In the genomic region with DNA sequence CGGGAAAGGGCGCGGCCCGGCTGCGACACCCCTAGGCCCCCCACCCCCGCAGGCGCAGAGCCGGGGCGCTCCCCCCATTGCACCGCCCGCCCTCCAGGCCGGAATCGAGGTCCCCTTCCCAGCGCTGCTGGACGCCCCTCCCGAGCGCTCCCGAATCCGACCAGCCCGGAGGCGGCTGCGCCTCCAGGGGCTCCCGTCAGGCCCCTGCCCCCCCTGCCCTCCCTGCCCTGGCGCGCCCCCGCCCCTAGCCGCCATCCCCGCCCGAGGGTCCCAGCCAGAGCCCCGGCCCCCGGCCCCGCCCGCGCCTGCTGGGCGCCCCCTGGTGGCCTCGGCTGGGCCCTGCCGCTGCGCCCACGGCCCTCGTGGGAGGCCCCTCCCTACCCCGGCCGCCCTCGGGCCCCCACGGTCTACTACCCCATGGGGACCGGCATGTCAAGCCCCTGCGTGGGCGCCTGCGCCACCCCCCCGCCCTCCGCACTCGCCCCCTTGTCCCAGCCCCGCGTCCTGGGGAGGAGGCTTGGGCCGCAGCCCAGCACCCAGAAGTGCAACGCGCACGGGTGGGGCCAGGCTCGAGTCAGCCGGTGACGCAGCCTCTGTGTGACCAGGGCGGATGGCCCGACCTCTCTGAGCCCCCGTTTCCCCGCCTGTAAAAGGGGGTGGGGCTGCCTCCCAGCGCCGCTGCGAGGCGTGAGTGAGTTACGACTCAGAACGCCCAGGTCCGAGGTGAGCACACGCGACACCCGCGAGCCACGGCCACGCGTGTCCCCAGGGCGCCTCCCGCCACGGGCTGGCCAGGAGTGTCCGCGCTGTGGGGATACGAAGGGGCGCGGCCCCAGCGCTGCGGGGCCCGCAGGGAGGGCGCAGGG, we compare ENCODE assay signal across 8 cellular contexts.
DNase-seq lines count a peak whose midpoint lies in the region; ATAC-seq and TF ChIP-seq lines count a peak whose summit lies in the region.

No MANE protein-coding gene starts in this region.

- ATAC-seq in naive thymus-derived CD4-positive, alpha-beta T cell = peak; percentile 45
- no peak for ATAC-seq in GM19463 (IDR thresholded peaks at IDR 0.05; ENCODE audit: unreplicated experiment)

- H2AFZ ChIP-seq in OCI-LY7 (ENCODE audit: low read length) = peak overlapping the region; percentile 89; the same call in 1 of the 2 replicates

- peak overlapping the region; percentile 75 for H3K4me3 ChIP-seq in OCI-LY7 (ENCODE audit: low read depth, low read length, poor library complexity, severe bottlenecking)
- H3K4me3 ChIP-seq in esophagus muscularis mucosa = peak overlapping the region; percentile 61 to 75 (median 64)
- H3K4me3 ChIP-seq in naive thymus-derived CD4-positive, alpha-beta T cell (ENCODE audit: low read length) = peak overlapping the region; percentile 70

- H3K27ac ChIP-seq in OCI-LY7 (ENCODE audit: low read depth, low read length, poor library complexity, severe bottlenecking) (peak overlapping the region; percentile 52), esophagus muscularis mucosa (replicated peaks in 1 of 4) (peak overlapping the region; percentile 70 to 88 (median 82))
- peak overlapping the region; percentile 73 for H3K27ac ChIP-seq in naive thymus-derived CD4-positive, alpha-beta T cell (ENCODE audit: low read depth, low read length)

- peaks cover 0 to 14% (median 10%) of the 10 kb centered on the region in 7 donors for H3K4me1 Mint-ChIP-seq in naive thymus-derived CD4-positive, alpha-beta T cell

- H4K20me1 ChIP-seq in OCI-LY7 (ENCODE audit: insufficient read depth, low read length) = no peaks in the 10 kb centered on the region

- peaks cover 4% of the 10 kb centered on the region for H3K4me1 ChIP-seq in OCI-LY7 (ENCODE audit: insufficient read depth, low read length, poor library complexity, severe bottlenecking)
- H3K4me1 ChIP-seq in esophagus muscularis mucosa = peaks cover 12 to 33% (median 27%) of the 10 kb centered on the region in 4 donors
- peaks cover 0 to 5% of the 10 kb centered on the region in 2 donors for H3K4me1 ChIP-seq in naive thymus-derived CD4-positive, alpha-beta T cell (ENCODE audit: control insufficient read depth in 2 of 2, insufficient read depth in 2 of 2, low read length in 2 of 2)

- DNase-seq in NCI-H748 (lab: John Stamatoyannopoulos, UW; ENCODE audit: unreplicated experiment) = peak; percentile 20
- DNase-seq in NCI-H748 treated with DMSO at 0.1 percent for 48 hours (lab: John Stamatoyannopoulos, UW) = no peak
- DNase-seq in OCI-LY7 (ENCODE audit: low spot score) = peak; percentile 56
- DNase-seq in activated T-cell treated with anti-CD3 and anti-CD28 coated beads for 48 hours (ENCODE audit: low read depth) = peak; percentile 73
- no peak for DNase-seq in esophagus muscularis mucosa (ENCODE audit: extremely low spot score)
- peak; percentile 51 to 80 (median 68) for DNase-seq in naive thymus-derived CD4-positive, alpha-beta T cell
- DNase-seq in stimulated activated naive CD4-positive, alpha-beta T cell treated with Interleukin-2 at 50 U/mL for 16 hours (lab: John Stamatoyannopoulos, UW) = peak; percentile 77

- no peaks in the 10 kb centered on the region for H3K27me3 Mint-ChIP-seq in naive thymus-derived CD4-positive, alpha-beta T cell

- no TSS peak for BruUV-seq in OCI-LY7 (replicated peaks; lab: Mats Ljungman, UMichigan)

- peak overlapping the region; percentile 73 to 87 (median 80) for H3K4me3 Mint-ChIP-seq in naive thymus-derived CD4-positive, alpha-beta T cell

- no peaks in the 10 kb centered on the region for H3K79me2 ChIP-seq in OCI-LY7 (ENCODE audit: insufficient read depth, low read depth, low read length)

- TF ChIP-seq CTCF in OCI-LY7 (conservative IDR thresholded peaks at IDR 0.05; ENCODE audit: low read length) (peak; percentile 71), esophagus muscularis mucosa (IDR thresholded peaks at IDR 0.05) (peak; percentile 50 to 86 (median 76))

- peak overlapping the region; percentile 92 for H3K4me2 ChIP-seq in OCI-LY7 (ENCODE audit: low read length)

- CTCF ChIA-PET in OCI-LY7 (lab: Charles Lee; ENCODE audit: unreplicated experiment) = no interaction called here
- CTCF ChIA-PET in naive thymus-derived CD4-positive, alpha-beta T cell (lab: Charles Lee) = interaction anchor here (1.2 kb wide), 1 partner anchor 26 kb away, joined by 6 read pairs; no protein-coding TSS in a partner anchor

- peaks cover 0 to 3% (median 0%) of the 10 kb centered on the region in 11 donors for H3K9me3 Mint-ChIP-seq in naive thymus-derived CD4-positive, alpha-beta T cell

- no peaks in the 10 kb centered on the region for H3K9me2 ChIP-seq in OCI-LY7 (ENCODE audit: insufficient read depth, low read length)

- WGBS in esophagus muscularis mucosa = under 1% methylated on average over 38 of the region's 90 CpGs

- intact Hi-C loops in OCI-LY7 (cut with micrococcal nuclease; ENCODE audit: unreplicated experiment) (no loop called here), esophagus muscularis mucosa (cut with DNase I) (no loop called here)
- intact Hi-C loops in naive thymus-derived CD4-positive, alpha-beta T cell (cut with micrococcal nuclease) = loop anchor here (1.0 kb wide), 4 partner anchors 26 to 569 kb away; partner anchors contain the start of gene MAEA (in 1 of the 2)

- no peaks in the 10 kb centered on the region for H3K36me3 Mint-ChIP-seq in naive thymus-derived CD4-positive, alpha-beta T cell

- POLR2A ChIA-PET in OCI-LY7 (lab: Charles Lee) = no interaction called here
- POLR2A ChIA-PET in naive thymus-derived CD4-positive, alpha-beta T cell (lab: Charles Lee) = interaction anchor here (0.6 to 1.4 kb wide), 8 partner anchors 8 to 330 kb away, joined by 3 to 22 read pairs (median 3); partner anchors contain the start of genes CTBP1, TACC3, TMEM129 and UVSSA

- no peaks in the 10 kb centered on the region for H3K36me3 ChIP-seq in OCI-LY7 (ENCODE audit: insufficient read depth, low read length)
- no peaks in the 10 kb centered on the region for H3K36me3 ChIP-seq in esophagus muscularis mucosa
- peaks cover 0 to 4% (median 0%) of the 10 kb centered on the region in 3 experiments for H3K36me3 ChIP-seq in naive thymus-derived CD4-positive, alpha-beta T cell (ENCODE audit: control insufficient read depth in 2 of 3, insufficient read depth in 3 of 3, low read length in 3 of 3)

- peaks cover 0 to 48% (median 0%) of the 10 kb centered on the region in 4 donors for H3K27me3 ChIP-seq in esophagus muscularis mucosa
- no peaks in the 10 kb centered on the region for H3K27me3 ChIP-seq in naive thymus-derived CD4-positive, alpha-beta T cell (ENCODE audit: control insufficient read depth in 2 of 2, insufficient read depth in 2 of 2, low read length in 2 of 2)

- H3K9me3 ChIP-seq in OCI-LY7 (ENCODE audit: low read length) (no peaks in the 10 kb centered on the region), esophagus muscularis mucosa (no peaks in the 10 kb centered on the region)
- H3K9me3 ChIP-seq in naive thymus-derived CD4-positive, alpha-beta T cell (ENCODE audit: control insufficient read depth in 2 of 3, low read length in 3 of 3) = no peaks in the 10 kb centered on the region

- TF ChIP-seq POLR2A in esophagus muscularis mucosa (IDR thresholded peaks at IDR 0.05; ENCODE audit: low read depth) = no peak

- TF ChIP-seq EP300 in esophagus muscularis mucosa (IDR thresholded peaks at IDR 0.05) = no peak

- H3K27ac Mint-ChIP-seq in naive thymus-derived CD4-positive, alpha-beta T cell = peak overlapping the region in 6 of 9 donors; percentile 18 to 79 (median 50)

Comparison
In these comparisons a context has a peak if more than half of its experiments do, and no peak if none do; other contexts are left out.
1. DNase-seq: peak in NCI-H748 (single experiment), OCI-LY7 (single experiment), activated T-cell treated with anti-CD3 and anti-CD28 coated beads for 48 hours (single experiment), naive thymus-derived CD4-positive, alpha-beta T cell (9 of 9) and stimulated activated naive CD4-positive, alpha-beta T cell treated with Interleukin-2 at 50 U/mL for 16 hours (single experiment); none in NCI-H748 treated with DMSO at 0.1 percent for 48 hours (single experiment) and esophagus muscularis mucosa (single experiment).
2. intact Hi-C loops: an anchor here in naive thymus-derived CD4-positive, alpha-beta T cell (1.0 kb wide); none called in OCI-LY7 and esophagus muscularis mucosa.
3. Peak in every context shown above with its lines, with median percentiles within 50 percentile points of each other: H3K27ac ChIP-seq and H3K4me3 ChIP-seq.